1 cellular context compared by ENCODE assay signal in genomic region chr5:164708831-164709230, GRCh38.
TF ChIP-seq lines count a peak whose summit lies in the region.

No MANE protein-coding gene starts in this region.

TF ChIP-seq in H1, 55 proteins besides CTCF, POLR2A, EP300 and RAD21 (continued from another document):
- TF ChIP-seq CHD7 (IDR thresholded peaks at IDR 0.05; ENCODE audit: insufficient replicate concordance, low read length): no peak
- TF ChIP-seq CTBP2 (IDR thresholded peaks at IDR 0.05; ENCODE audit: borderline replicate concordance, insufficient read depth, insufficient read length, low read length): no peak
- no peak for TF ChIP-seq RNF2 (IDR thresholded peaks at IDR 0.05; ENCODE audit: borderline replicate concordance, low read depth, low read length, missing control alignments, poor library complexity, severe bottlenecking)
